In genomic region chrX:152165033-152165743, GRCh38 we compare ENCODE assay signal across 1 cellular context.
TF ChIP-seq lines count a peak whose summit lies in the region.

No MANE protein-coding gene starts in this region.

TF ChIP-seq in K562, 482 proteins besides CTCF, POLR2A, EP300 and RAD21 (continued from another document and continues in another):
- TF ChIP-seq RERE (CRISPR knock-in tag; IDR thresholded peaks at IDR 0.05; ENCODE audit: borderline replicate concordance) (no peak), MAFG (tag; conservative IDR thresholded peaks at IDR 0.05) (peak; percentile 99), RUNX1 (IDR thresholded peaks at IDR 0.05; ENCODE audit: low read depth) (no peak), TAF9B (IDR thresholded peaks at IDR 0.05; ENCODE audit: partially characterized antibody) (peak; percentile 27), FOSL1 (tag; conservative IDR thresholded peaks at IDR 0.05) (peak; percentile 80), NFE2L1 (tag; IDR thresholded peaks at IDR 0.05; ENCODE audit: borderline replicate concordance, low read depth) (peak; percentile 89), YY1 (IDR thresholded peaks at IDR 0.05; ENCODE audit: borderline replicate concordance in 1 of 3, control insufficient read depth in 1 of 3, extremely low read depth in 1 of 3, insufficient read depth in 3 of 3, insufficient read length in 1 of 3, insufficient replicate concordance in 2 of 3, low read depth in 1 of 3, low read length in 2 of 3) (no peak), PKNOX1 (IDR thresholded peaks at IDR 0.05) (peak; percentile 73), JUN (IDR thresholded peaks at IDR 0.05; ENCODE audit: borderline replicate concordance, low read depth, low read length) (no peak), JUN (CRISPR knock-in tag; IDR thresholded peaks at IDR 0.05; ENCODE audit: borderline replicate concordance) (no peak), JUND (IDR thresholded peaks at IDR 0.05; ENCODE audit: borderline replicate concordance, low read depth, low read length) (peak; percentile 82), JUND (tag; IDR thresholded peaks at IDR 0.05; ENCODE audit: borderline replicate concordance, low read depth, low read length) (peak; percentile 64; the same call in 1 of the 3 replicates), ZBTB34 (CRISPR knock-in tag; IDR thresholded peaks at IDR 0.05) (no peak), SMARCB1 (IDR thresholded peaks at IDR 0.05; ENCODE audit: insufficient read length, low read depth) (no peak), POU5F1 (IDR thresholded peaks at IDR 0.05; ENCODE audit: borderline replicate concordance, low read depth, low read length, partially characterized antibody) (no peak), EHMT2 (IDR thresholded peaks at IDR 0.05) (peak; percentile 48; the same call in 1 of the 2 replicates), RBM34 (IDR thresholded peaks at IDR 0.05; ENCODE audit: borderline replicate concordance, insufficient read depth, low read length) (no peak), NFE2 (IDR thresholded peaks at IDR 0.05; ENCODE audit: low read depth) (peak; percentile 97), ZFP36 (IDR thresholded peaks at IDR 0.05; ENCODE audit: low read depth, low read length, partially characterized antibody) (no peak), COPS2 (conservative IDR thresholded peaks at IDR 0.05) (no peak), ZNF263 (CRISPR knock-in tag; IDR thresholded peaks at IDR 0.05; ENCODE audit: borderline replicate concordance) (no peak), SREBF1 (IDR thresholded peaks at IDR 0.05; ENCODE audit: borderline replicate concordance, low read depth, low read length) (no peak), C11orf30 (IDR thresholded peaks at IDR 0.05; ENCODE audit: low read depth) (peak; percentile 99), DNMT1 (IDR thresholded peaks at IDR 0.05) (no peak), BDP1 (IDR thresholded peaks at IDR 0.05; ENCODE audit: insufficient read depth, insufficient read length) (no peak), NCOA6 (IDR thresholded peaks at IDR 0.05) (no peak), LEF1 (IDR thresholded peaks at IDR 0.05) (peak; percentile 50; the same call in 1 of the 2 replicates), MNT (conservative IDR thresholded peaks at IDR 0.05) (no peak; a peak in 1 of 4 replicates), NR4A1 (CRISPR knock-in tag; IDR thresholded peaks at IDR 0.05) (no peak), NR4A1 (tag; IDR thresholded peaks at IDR 0.05) (no peak), TCF3 (CRISPR knock-in tag; IDR thresholded peaks at IDR 0.05) (peak; percentile 27; the same call in 1 of the 2 replicates), TCF7L2 (IDR thresholded peaks at IDR 0.05; ENCODE audit: low read depth, low read length) (no peak), HMBOX1 (IDR thresholded peaks at IDR 0.05) (peak; percentile 57; the same call in 1 of the 2 replicates), USF1 (CRISPR knock-in tag; IDR thresholded peaks at IDR 0.05) (no peak), SIX5 (IDR thresholded peaks at IDR 0.05; ENCODE audit: borderline replicate concordance in 1 of 2, insufficient read depth in 1 of 2, low read depth in 1 of 2, low read length in 2 of 2) (no peak), CEBPG (CRISPR knock-in tag; IDR thresholded peaks at IDR 0.05) (no peak), CEBPG (tag; conservative IDR thresholded peaks at IDR 0.05 in 1 of 2, IDR thresholded peaks at IDR 0.05 in 1 of 2) (no peak), LARP7 (IDR thresholded peaks at IDR 0.05) (no peak), CHD1 (IDR thresholded peaks at IDR 0.05; ENCODE audit: low read length) (no peak), ZBTB12 (CRISPR knock-in tag; IDR thresholded peaks at IDR 0.05) (no peak), CHD2 (IDR thresholded peaks at IDR 0.05; ENCODE audit: low read depth, low read length) (no peak), MAFF (IDR thresholded peaks at IDR 0.05; ENCODE audit: low read length) (peak; percentile 96), ARNT (IDR thresholded peaks at IDR 0.05) (no peak), RNF2 (IDR thresholded peaks at IDR 0.05) (peak; percentile 55; the same call in 1 of the 2 replicates), SIRT6 (IDR thresholded peaks at IDR 0.05; ENCODE audit: low read depth, low read length) (no peak), ETS1 (conservative IDR thresholded peaks at IDR 0.05; ENCODE audit: control insufficient read depth, low read depth, low read length) (no peak), SMARCA5 (IDR thresholded peaks at IDR 0.05) (no peak), MYC (IDR thresholded peaks at IDR 0.05; ENCODE audit: low read depth, low read length) (0 out of 2 replicates have a peak, but pooled peaks have one; percentile 20), MYC (CRISPR knock-in tag; IDR thresholded peaks at IDR 0.05; ENCODE audit: borderline replicate concordance, low read depth) (no peak), CBFB (CRISPR knock-in tag; IDR thresholded peaks at IDR 0.05) (no peak), HNRNPUL1 (IDR thresholded peaks at IDR 0.05; ENCODE audit: low read length) (no peak), SFPQ (IDR thresholded peaks at IDR 0.05; ENCODE audit: low read depth, low read length) (no peak), NR2F6 (CRISPR knock-in tag; IDR thresholded peaks at IDR 0.05) (no peak), SMARCE1 (IDR thresholded peaks at IDR 0.05) (peak; percentile 75; the same call in 1 of the 2 replicates)
